In the genomic region with DNA sequence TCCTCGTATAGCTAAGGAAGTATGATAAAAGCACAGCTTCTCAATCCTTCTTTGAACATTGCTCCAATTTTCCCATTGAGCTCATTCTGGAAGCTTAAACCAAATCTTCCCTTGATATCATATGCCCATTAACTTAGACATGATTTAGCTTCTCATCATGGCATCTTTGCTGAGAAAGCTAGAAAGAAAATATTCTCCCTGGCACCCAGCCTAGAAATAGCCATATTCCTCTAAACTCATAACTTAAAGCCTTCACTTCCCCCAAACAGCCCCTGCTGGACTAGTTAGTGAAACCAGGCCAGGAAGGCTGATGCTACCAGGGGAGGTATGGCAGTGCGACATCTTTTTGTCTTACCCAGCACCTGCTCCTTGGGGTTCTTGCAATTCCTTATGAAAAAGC, we compare ENCODE assay signal across 1 cellular context.
TF ChIP-seq lines count a peak whose summit lies in the region.

No MANE protein-coding gene starts in this region.

TF ChIP-seq in IMR-90, 13 proteins besides CTCF, POLR2A, EP300 and RAD21:
- TF ChIP-seq FOS (IDR thresholded peaks at IDR 0.05; ENCODE audit: low read depth, low read length) (no peak), CEBPB (IDR thresholded peaks at IDR 0.05; ENCODE audit: low read depth, low read length) (no peak), MAFK (IDR thresholded peaks at IDR 0.05; ENCODE audit: low read depth, low read length) (no peak), CHD1 (IDR thresholded peaks at IDR 0.05; ENCODE audit: low read depth, low read length) (no peak), NFE2L2 (IDR thresholded peaks at IDR 0.05; ENCODE audit: low read depth, low read length) (no peak), SMC3 (IDR thresholded peaks at IDR 0.05; ENCODE audit: low read depth, low read length) (no peak), MAZ (IDR thresholded peaks at IDR 0.05; ENCODE audit: borderline replicate concordance, low read depth, low read length) (no peak), ELK1 (IDR thresholded peaks at IDR 0.05; ENCODE audit: borderline replicate concordance, low read depth, low read length) (no peak), RCOR1 (IDR thresholded peaks at IDR 0.05; ENCODE audit: insufficient replicate concordance, low read length) (no peak), BHLHE40 (IDR thresholded peaks at IDR 0.05; ENCODE audit: low read depth, low read length) (no peak), RFX5 (IDR thresholded peaks at IDR 0.05; ENCODE audit: low read depth, low read length) (no peak)
- TF ChIP-seq, protein P1, sequence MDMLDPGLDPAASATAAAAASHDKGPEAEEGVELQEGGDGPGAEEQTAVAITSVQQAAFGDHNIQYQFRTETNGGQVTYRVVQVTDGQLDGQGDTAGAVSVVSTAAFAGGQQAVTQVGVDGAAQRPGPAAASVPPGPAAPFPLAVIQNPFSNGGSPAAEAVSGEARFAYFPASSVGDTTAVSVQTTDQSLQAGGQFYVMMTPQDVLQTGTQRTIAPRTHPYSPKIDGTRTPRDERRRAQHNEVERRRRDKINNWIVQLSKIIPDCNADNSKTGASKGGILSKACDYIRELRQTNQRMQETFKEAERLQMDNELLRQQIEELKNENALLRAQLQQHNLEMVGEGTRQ (IDR thresholded peaks at IDR 0.05; ENCODE audit: low read depth, low read length), result no peak
